Comparison of ENCODE assay signal across 1 cellular context in genomic region chr14:69350892-69351291, GRCh38.
TF ChIP-seq lines count a peak whose summit lies in the region.

No MANE protein-coding gene starts in this region.

TF ChIP-seq in HCT116, 20 proteins besides CTCF, POLR2A, EP300 and RAD21 (continued from another document):
- no peak for TF ChIP-seq MAX (IDR thresholded peaks at IDR 0.05)
- no peak for TF ChIP-seq ZNF274 (IDR thresholded peaks at IDR 0.05; ENCODE audit: low read depth, low read length)
- no peak for TF ChIP-seq ZBTB33 (IDR thresholded peaks at IDR 0.05; ENCODE audit: extremely low read depth, insufficient replicate concordance, low read length)
TF ChIP-seq in HCT116: peak in this region for 0.
